Comparison of ENCODE assay signal across 9 cellular contexts in the genomic region with DNA sequence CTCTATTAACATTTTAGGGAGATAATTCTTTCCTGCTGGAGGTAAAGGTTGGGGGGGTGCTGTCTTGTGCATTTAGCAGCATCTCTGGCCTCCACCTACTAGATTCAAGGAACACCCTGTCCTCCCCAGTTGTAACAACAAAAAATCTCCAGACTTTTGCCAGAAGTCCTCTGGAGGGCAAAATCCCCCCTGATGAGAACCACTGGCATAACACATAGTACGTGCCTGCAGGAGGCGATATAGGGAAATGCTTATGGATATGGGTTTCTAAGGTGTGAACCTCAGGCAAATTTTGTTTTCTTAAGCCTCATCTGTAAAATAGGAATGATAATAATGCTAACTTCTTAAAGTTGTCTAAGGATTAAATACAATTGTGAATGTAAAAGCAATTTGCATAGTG. TPM values are rescaled to one million over a fixed set of nuclear protein-coding genes. Genes with fewer than 3 reads are reported as not detected.
DNase-seq lines count a peak whose midpoint lies in the region; ATAC-seq and TF ChIP-seq lines count a peak whose summit lies in the region.
"Had no signal": no experiment of that assay in that cellular context is flagged by ENCODE, and none has a peak within 500 bp of the region (broad histone marks: within the 10 kb centered on the region; RNA-seq: fewer than 3 reads in every experiment).

No MANE protein-coding gene starts in this region.

- no peak for ATAC-seq in CD4-positive, alpha-beta T cell (ENCODE audit: poor library complexity)
- no peak for ATAC-seq in HG02840 (IDR thresholded peaks at IDR 0.05; ENCODE audit: low FRiP score, unreplicated experiment)
- no peak for ATAC-seq in activated naive CD4-positive, alpha-beta T cell treated with anti-CD3 and anti-CD28 coated beads, Interleukin-2, amount 50 U/mL, for 72 hours
- no peak for ATAC-seq in GM21381 (IDR thresholded peaks at IDR 0.05; ENCODE audit: unreplicated experiment)

- in situ Hi-C loops in GM13977 (cut with MboI; ENCODE audit: low pct_unique_long_range_greater_than_20kb, low sequenced_read_pairs, unreplicated experiment) = loop anchor here (10.0 kb wide), 2 partner anchors 82 to 148 kb away; no protein-coding TSS in a partner anchor
- in situ Hi-C loops in SK-MEL-5 (cut with HindIII; ENCODE audit: low pct_unique_long_range_greater_than_20kb, low sequenced_read_pairs) = no loop called here

- no peaks in the 10 kb centered on the region for H3K27me3 ChIP-seq in CD4-positive, alpha-beta T cell (ENCODE audit: control insufficient read depth, insufficient read depth, low read length)
- no peaks in the 10 kb centered on the region for H3K27me3 ChIP-seq in kidney epithelial cell (ENCODE audit: control insufficient read depth, insufficient read depth, low read length)

- CTCF ChIA-PET in CD4-positive, alpha-beta T cell (lab: Charles Lee) = interaction anchor here (0.7 to 4.2 kb wide), 8 partner anchors 16 to 171 kb away, joined by 3 to 22 read pairs (median 8); no protein-coding TSS in a partner anchor

- no peak overlapping the region for H3K27ac ChIP-seq in CD4-positive, alpha-beta T cell (ENCODE audit: low read depth, low read length)

- H3K4me1 Mint-ChIP-seq in CD4-positive, alpha-beta T cell (ENCODE audit: low read depth) = peaks cover 41% of the 10 kb centered on the region

- intact Hi-C loops in CD4-positive, alpha-beta T cell (cut with DNase I, micrococcal nuclease) = loop anchor here (5.0 kb wide), 4 partner anchors 49 to 194 kb away; no protein-coding TSS in a partner anchor

- TF ChIP-seq CTCF in CD4-positive, alpha-beta T cell (IDR thresholded peaks at IDR 0.05) = no peak
- TF ChIP-seq CTCF in GM13977 (IDR thresholded peaks at IDR 0.05; ENCODE audit: extremely low read depth, insufficient read depth, missing control alignments) (peak; percentile 35), kidney epithelial cell (IDR thresholded peaks at IDR 0.05; ENCODE audit: insufficient read depth, low read length, poor library complexity, severe bottlenecking) (peak; percentile 17)

- no peaks in the 10 kb centered on the region for H3K27me3 Mint-ChIP-seq in CD4-positive, alpha-beta T cell

- H3K9me3 ChIP-seq in CD4-positive, alpha-beta T cell (ENCODE audit: control insufficient read depth, low read length) = no peaks in the 10 kb centered on the region

- H3K36me3 Mint-ChIP-seq in CD4-positive, alpha-beta T cell (ENCODE audit: low read depth) = peaks cover 24% of the 10 kb centered on the region
- H3K36me3 Mint-ChIP-seq in activated naive CD4-positive, alpha-beta T cell treated with anti-CD3 and anti-CD28 coated beads, Interleukin-2, amount 50 U/mL, for 72 hours = peaks cover 0 to 12% of the 10 kb centered on the region in 2 donors

- POLR2A ChIA-PET in CD4-positive, alpha-beta T cell (lab: Charles Lee) = interaction anchor here (7.3 kb wide), 1 partner anchor 161 kb away, joined by 86 read pairs; no protein-coding TSS in a partner anchor

- no peaks in the 10 kb centered on the region for H3K9me3 Mint-ChIP-seq in CD4-positive, alpha-beta T cell
- H3K9me3 Mint-ChIP-seq in activated naive CD4-positive, alpha-beta T cell treated with anti-CD3 and anti-CD28 coated beads, Interleukin-2, amount 50 U/mL, for 72 hours = no peaks in the 10 kb centered on the region

- H3K36me3 ChIP-seq in kidney epithelial cell (ENCODE audit: control insufficient read depth, insufficient read depth, low read length) = no peaks in the 10 kb centered on the region

- DNase-seq in CD4-positive, alpha-beta T cell = no peak
- no peak for DNase-seq in GM13977 (ENCODE audit: low spot score)
- DNase-seq in SK-MEL-5 (ENCODE audit: low read depth, low spot score) = peak; percentile 66
- no peak for DNase-seq in kidney epithelial cell (ENCODE audit: low read depth)
- DNase-seq in activated naive CD4-positive, alpha-beta T cell treated with anti-CD3 and anti-CD28 coated beads, Interleukin-2, amount 50 U/mL, for 72 hours (ENCODE audit: low spot score in 2 of 2) = no peak
- DNase-seq: NCI-H2029; stimulated activated CD4-positive, alpha-beta T cell treated with anti-CD3 and anti-CD28 coated beads, Interleukin-1b, Interleukin-23, amount 100 ng/mL, for 48 hours had no signal

- H3K27ac Mint-ChIP-seq in CD4-positive, alpha-beta T cell = no peak overlapping the region
- H3K27ac Mint-ChIP-seq in activated naive CD4-positive, alpha-beta T cell treated with anti-CD3 and anti-CD28 coated beads, Interleukin-2, amount 50 U/mL, for 72 hours = no peak overlapping the region

- H3K4me3 ChIP-seq in kidney epithelial cell (ENCODE audit: low read depth, low read length) = no peak overlapping the region

- H3K4me3 Mint-ChIP-seq in CD4-positive, alpha-beta T cell = peak overlapping the region; percentile 73

RNA-seq across cellular contexts. Expression of a gene that starts 2.9 kb away (rescaled TPM):
- 10 to 100 TPM; 25.4 to 25.9 TPM for total RNA-seq in CD4-positive, alpha-beta T cell
- 12.9 and 13.3 TPM in 2 replicates for total RNA-seq in SK-MEL-5 (2014; rRNA removed; shearing (Covaris generic))
- polyA plus RNA-seq in SK-MEL-5 (2015; cell fraction: cytosol; rRNA removed) = 11.0 and 16.5 TPM in 2 replicates
- 66.8 and 96.5 TPM in 2 replicates for polyA plus RNA-seq in SK-MEL-5 (2015; cell fraction: nucleus; rRNA removed)
- total RNA-seq in kidney epithelial cell = 35.2 and 40.3 TPM in 2 replicates
- 10 to 100 TPM; 42.2 to 52.0 TPM for total RNA-seq in activated naive CD4-positive, alpha-beta T cell treated with anti-CD3 and anti-CD28 coated beads, Interleukin-2, amount 50 U/mL, for 72 hours
